In the genomic region with DNA sequence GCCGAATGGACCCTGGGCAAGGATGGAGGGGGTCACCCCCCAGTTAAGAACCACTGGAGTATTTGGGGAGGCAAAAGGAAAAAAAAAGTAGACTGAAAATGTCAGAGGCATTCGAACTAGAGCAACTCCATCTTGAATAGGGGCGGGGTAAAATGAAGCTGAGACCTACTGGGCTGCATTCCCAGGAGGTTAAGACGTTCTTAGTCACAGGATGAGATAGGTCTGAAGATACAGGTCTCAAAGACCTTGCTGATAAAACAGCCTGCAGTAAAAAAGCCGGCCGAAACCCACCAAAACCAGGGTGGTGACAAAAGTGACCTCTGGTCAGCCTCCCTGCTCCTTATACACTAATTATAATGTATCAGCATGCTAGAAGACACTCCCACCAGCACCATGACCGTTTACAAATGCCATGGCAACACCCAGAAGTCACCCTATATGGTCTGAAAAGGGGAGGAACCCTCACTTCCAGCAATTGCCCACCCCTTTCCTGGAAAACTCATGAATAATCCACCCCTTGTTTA, we compare ENCODE assay signal across 1 cellular context.
TF ChIP-seq lines count a peak whose summit lies in the region.

No MANE protein-coding gene starts in this region.

TF ChIP-seq in K562, 482 proteins besides CTCF, POLR2A, EP300 and RAD21 (continued from another document and continues in another):
- TF ChIP-seq YY1 (IDR thresholded peaks at IDR 0.05; ENCODE audit: borderline replicate concordance in 1 of 3, control insufficient read depth in 1 of 3, extremely low read depth in 1 of 3, insufficient read depth in 3 of 3, insufficient read length in 1 of 3, insufficient replicate concordance in 2 of 3, low read depth in 1 of 3, low read length in 2 of 3) (no peak), TBL1XR1 (IDR thresholded peaks at IDR 0.05; ENCODE audit: low read length in 2 of 2) (no peak), KAT8 (IDR thresholded peaks at IDR 0.05; ENCODE audit: low read depth) (no peak), SETDB1 (IDR thresholded peaks at IDR 0.05; ENCODE audit: low read length) (no peak), NR4A1 (CRISPR knock-in tag; IDR thresholded peaks at IDR 0.05) (no peak), NR4A1 (tag; IDR thresholded peaks at IDR 0.05) (0 out of 2 replicates have a peak, but pooled peaks have one; percentile 42), ZNF561 (CRISPR knock-in tag; conservative IDR thresholded peaks at IDR 0.05) (no peak), IFI16 (CRISPR knock-in tag; IDR thresholded peaks at IDR 0.05) (no peak), U2AF1 (optimal IDR thresholded peaks at IDR 0.05; ENCODE audit: low read depth, low read length) (no peak), MCM3 (IDR thresholded peaks at IDR 0.05) (no peak), CEBPG (CRISPR knock-in tag; IDR thresholded peaks at IDR 0.05) (no peak), CEBPG (tag; conservative IDR thresholded peaks at IDR 0.05 in 1 of 2, IDR thresholded peaks at IDR 0.05 in 1 of 2) (no peak), CC2D1A (IDR thresholded peaks at IDR 0.05) (no peak), ZFP36 (IDR thresholded peaks at IDR 0.05; ENCODE audit: low read depth, low read length, partially characterized antibody) (no peak), ATF1 (CRISPR knock-in tag; IDR thresholded peaks at IDR 0.05) (no peak), ATF1 (tag; IDR thresholded peaks at IDR 0.05) (no peak), ZNF121 (CRISPR knock-in tag; conservative IDR thresholded peaks at IDR 0.05) (no peak), TGIF2 (CRISPR knock-in tag; IDR thresholded peaks at IDR 0.05) (no peak), CBX1 (IDR thresholded peaks at IDR 0.05; ENCODE audit: low read depth) (no peak), ZNF239 (CRISPR knock-in tag; IDR thresholded peaks at IDR 0.05) (peak; percentile 73), ESRRB (CRISPR knock-in tag; IDR thresholded peaks at IDR 0.05; ENCODE audit: borderline replicate concordance) (no peak), TEAD1 (CRISPR knock-in tag; IDR thresholded peaks at IDR 0.05) (peak in 1 of 2 experiments; percentile 68; a peak in 1 of 4 replicates), DMBX1 (CRISPR knock-in tag; IDR thresholded peaks at IDR 0.05; ENCODE audit: borderline replicate concordance) (no peak), PHF20 (IDR thresholded peaks at IDR 0.05; ENCODE audit: partially characterized antibody) (no peak), BACH1 (tag; IDR thresholded peaks at IDR 0.05) (0 out of 2 replicates have a peak, but pooled peaks have one; percentile 33), HMG20A (CRISPR knock-in tag; conservative IDR thresholded peaks at IDR 0.05) (no peak), TAF1 (IDR thresholded peaks at IDR 0.05; ENCODE audit: control insufficient read depth, extremely low read depth, insufficient read depth, low read length, severe bottlenecking) (no peak), LCOR (CRISPR knock-in tag; IDR thresholded peaks at IDR 0.05) (no peak), POLR2AphosphoS5 (IDR thresholded peaks at IDR 0.05; ENCODE audit: control insufficient read depth, insufficient read depth, low read depth, low read length) (no peak), BRF1 (IDR thresholded peaks at IDR 0.05; ENCODE audit: borderline replicate concordance, extremely low read depth, insufficient read length) (no peak), XRCC5 (IDR thresholded peaks at IDR 0.05; ENCODE audit: low read depth, low read length) (no peak), RB1 (IDR thresholded peaks at IDR 0.05; ENCODE audit: low read depth) (no peak), ZBTB43 (CRISPR knock-in tag; IDR thresholded peaks at IDR 0.05) (no peak), PTRF (tag; IDR thresholded peaks at IDR 0.05) (no peak), IRF2 (CRISPR knock-in tag; IDR thresholded peaks at IDR 0.05) (no peak), ERF (CRISPR knock-in tag; IDR thresholded peaks at IDR 0.05) (no peak), ZNF175 (CRISPR knock-in tag; IDR thresholded peaks at IDR 0.05; ENCODE audit: low read depth) (peak; percentile 82; the same call in 1 of the 2 replicates), ZNF584 (CRISPR knock-in tag; IDR thresholded peaks at IDR 0.05; ENCODE audit: low read depth) (0 out of 2 replicates have a peak, but pooled peaks have one; percentile 47), CREBBP (IDR thresholded peaks at IDR 0.05; ENCODE audit: low read depth, low read length) (no peak), SMC3 (conservative IDR thresholded peaks at IDR 0.05; ENCODE audit: insufficient read depth, low read depth, low read length) (no peak), ZNF717 (CRISPR knock-in tag; IDR thresholded peaks at IDR 0.05) (no peak), ARHGAP35 (IDR thresholded peaks at IDR 0.05; ENCODE audit: partially characterized antibody) (no peak), ZC3H4 (CRISPR knock-in tag; IDR thresholded peaks at IDR 0.05; ENCODE audit: borderline replicate concordance) (no peak), HDAC3 (IDR thresholded peaks at IDR 0.05; ENCODE audit: borderline replicate concordance, partially characterized antibody) (no peak), NR2C1 (IDR thresholded peaks at IDR 0.05) (no peak), NR2C1 (tag; IDR thresholded peaks at IDR 0.05) (0 out of 2 replicates have a peak, but pooled peaks have one; percentile 29), KDM2B (CRISPR knock-in tag; IDR thresholded peaks at IDR 0.05) (no peak), E2F3 (CRISPR knock-in tag; IDR thresholded peaks at IDR 0.05) (peak; percentile 78; the same call in 1 of the 2 replicates), RBM34 (IDR thresholded peaks at IDR 0.05; ENCODE audit: borderline replicate concordance, insufficient read depth, low read length) (no peak), ZZZ3 (IDR thresholded peaks at IDR 0.05) (no peak), PRPF4 (IDR thresholded peaks at IDR 0.05; ENCODE audit: insufficient read depth, low read depth, low read length, poor library complexity, severe bottlenecking) (no peak)
- TF ChIP-seq, protein P1, sequence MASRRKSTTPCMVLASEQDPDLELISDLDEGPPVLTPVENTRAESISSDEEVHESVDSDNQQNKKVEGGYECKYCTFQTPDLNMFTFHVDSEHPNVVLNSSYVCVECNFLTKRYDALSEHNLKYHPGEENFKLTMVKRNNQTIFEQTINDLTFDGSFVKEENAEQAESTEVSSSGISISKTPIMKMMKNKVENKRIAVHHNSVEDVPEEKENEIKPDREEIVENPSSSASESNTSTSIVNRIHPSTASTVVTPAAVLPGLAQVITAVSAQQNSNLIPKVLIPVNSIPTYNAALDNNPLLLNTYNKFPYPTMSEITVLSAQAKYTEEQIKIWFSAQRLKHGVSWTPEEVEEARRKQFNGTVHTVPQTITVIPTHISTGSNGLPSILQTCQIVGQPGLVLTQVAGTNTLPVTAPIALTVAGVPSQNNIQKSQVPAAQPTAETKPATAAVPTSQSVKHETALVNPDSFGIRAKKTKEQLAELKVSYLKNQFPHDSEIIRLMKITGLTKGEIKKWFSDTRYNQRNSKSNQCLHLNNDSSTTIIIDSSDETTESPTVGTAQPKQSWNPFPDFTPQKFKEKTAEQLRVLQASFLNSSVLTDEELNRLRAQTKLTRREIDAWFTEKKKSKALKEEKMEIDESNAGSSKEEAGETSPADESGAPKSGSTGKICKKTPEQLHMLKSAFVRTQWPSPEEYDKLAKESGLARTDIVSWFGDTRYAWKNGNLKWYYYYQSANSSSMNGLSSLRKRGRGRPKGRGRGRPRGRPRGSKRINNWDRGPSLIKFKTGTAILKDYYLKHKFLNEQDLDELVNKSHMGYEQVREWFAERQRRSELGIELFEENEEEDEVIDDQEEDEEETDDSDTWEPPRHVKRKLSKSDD (conservative IDR thresholded peaks at IDR 0.05; ENCODE audit: low read length) = no peak
- TF ChIP-seq, protein P2, sequence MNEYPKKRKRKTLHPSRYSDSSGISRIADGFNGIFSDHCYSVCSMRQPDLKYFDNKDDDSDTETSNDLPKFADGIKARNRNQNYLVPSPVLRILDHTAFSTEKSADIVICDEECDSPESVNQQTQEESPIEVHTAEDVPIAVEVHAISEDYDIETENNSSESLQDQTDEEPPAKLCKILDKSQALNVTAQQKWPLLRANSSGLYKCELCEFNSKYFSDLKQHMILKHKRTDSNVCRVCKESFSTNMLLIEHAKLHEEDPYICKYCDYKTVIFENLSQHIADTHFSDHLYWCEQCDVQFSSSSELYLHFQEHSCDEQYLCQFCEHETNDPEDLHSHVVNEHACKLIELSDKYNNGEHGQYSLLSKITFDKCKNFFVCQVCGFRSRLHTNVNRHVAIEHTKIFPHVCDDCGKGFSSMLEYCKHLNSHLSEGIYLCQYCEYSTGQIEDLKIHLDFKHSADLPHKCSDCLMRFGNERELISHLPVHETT (CRISPR knock-in tag; conservative IDR thresholded peaks at IDR 0.05 in 1 of 2, IDR thresholded peaks at IDR 0.05 in 1 of 2) = peak in 1 of 2 experiments; percentile 92; a peak in 2 of 4 replicates
- TF ChIP-seq, protein P3, sequence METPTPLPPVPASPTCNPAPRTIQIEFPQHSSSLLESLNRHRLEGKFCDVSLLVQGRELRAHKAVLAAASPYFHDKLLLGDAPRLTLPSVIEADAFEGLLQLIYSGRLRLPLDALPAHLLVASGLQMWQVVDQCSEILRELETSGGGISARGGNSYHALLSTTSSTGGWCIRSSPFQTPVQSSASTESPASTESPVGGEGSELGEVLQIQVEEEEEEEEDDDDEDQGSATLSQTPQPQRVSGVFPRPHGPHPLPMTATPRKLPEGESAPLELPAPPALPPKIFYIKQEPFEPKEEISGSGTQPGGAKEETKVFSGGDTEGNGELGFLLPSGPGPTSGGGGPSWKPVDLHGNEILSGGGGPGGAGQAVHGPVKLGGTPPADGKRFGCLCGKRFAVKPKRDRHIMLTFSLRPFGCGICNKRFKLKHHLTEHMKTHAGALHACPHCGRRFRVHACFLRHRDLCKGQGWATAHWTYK (CRISPR knock-in tag; IDR thresholded peaks at IDR 0.05) = peak; percentile 80; the same call in 1 of the 2 replicates
- TF ChIP-seq, protein P4, sequence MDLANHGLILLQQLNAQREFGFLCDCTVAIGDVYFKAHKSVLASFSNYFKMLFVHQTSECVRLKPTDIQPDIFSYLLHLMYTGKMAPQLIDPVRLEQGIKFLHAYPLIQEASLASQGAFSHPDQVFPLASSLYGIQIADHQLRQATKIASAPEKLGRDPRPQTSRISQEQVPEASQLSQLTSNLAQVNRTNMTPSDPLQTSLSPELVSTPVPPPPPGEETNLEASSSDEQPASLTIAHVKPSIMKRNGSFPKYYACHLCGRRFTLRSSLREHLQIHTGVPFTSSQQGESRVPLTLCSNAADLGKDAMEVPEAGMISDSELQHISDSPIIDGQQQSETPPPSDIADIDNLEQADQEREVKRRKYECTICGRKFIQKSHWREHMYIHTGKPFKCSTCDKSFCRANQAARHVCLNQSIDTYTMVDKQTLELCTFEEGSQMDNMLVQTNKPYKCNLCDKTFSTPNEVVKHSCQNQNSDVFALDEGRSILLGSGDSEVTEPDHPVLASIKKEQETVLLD (IDR thresholded peaks at IDR 0.05) = no peak
- TF ChIP-seq, protein P5, sequence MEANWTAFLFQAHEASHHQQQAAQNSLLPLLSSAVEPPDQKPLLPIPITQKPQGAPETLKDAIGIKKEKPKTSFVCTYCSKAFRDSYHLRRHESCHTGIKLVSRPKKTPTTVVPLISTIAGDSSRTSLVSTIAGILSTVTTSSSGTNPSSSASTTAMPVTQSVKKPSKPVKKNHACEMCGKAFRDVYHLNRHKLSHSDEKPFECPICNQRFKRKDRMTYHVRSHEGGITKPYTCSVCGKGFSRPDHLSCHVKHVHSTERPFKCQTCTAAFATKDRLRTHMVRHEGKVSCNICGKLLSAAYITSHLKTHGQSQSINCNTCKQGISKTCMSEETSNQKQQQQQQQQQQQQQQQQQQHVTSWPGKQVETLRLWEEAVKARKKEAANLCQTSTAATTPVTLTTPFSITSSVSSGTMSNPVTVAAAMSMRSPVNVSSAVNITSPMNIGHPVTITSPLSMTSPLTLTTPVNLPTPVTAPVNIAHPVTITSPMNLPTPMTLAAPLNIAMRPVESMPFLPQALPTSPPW (CRISPR knock-in tag; IDR thresholded peaks at IDR 0.05) = peak; percentile 15; the same call in 1 of the 2 replicates
- TF ChIP-seq, protein P6, sequence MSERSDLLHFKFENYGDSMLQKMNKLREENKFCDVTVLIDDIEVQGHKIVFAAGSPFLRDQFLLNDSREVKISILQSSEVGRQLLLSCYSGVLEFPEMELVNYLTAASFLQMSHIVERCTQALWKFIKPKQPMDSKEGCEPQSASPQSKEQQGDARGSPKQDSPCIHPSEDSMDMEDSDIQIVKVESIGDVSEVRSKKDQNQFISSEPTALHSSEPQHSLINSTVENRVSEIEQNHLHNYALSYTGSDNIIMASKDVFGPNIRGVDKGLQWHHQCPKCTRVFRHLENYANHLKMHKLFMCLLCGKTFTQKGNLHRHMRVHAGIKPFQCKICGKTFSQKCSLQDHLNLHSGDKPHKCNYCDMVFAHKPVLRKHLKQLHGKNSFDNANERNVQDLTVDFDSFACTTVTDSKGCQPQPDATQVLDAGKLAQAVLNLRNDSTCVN (CRISPR knock-in tag; IDR thresholded peaks at IDR 0.05) = 0 out of 2 replicates have a peak, but pooled peaks have one; percentile 30
- TF ChIP-seq, protein P7, sequence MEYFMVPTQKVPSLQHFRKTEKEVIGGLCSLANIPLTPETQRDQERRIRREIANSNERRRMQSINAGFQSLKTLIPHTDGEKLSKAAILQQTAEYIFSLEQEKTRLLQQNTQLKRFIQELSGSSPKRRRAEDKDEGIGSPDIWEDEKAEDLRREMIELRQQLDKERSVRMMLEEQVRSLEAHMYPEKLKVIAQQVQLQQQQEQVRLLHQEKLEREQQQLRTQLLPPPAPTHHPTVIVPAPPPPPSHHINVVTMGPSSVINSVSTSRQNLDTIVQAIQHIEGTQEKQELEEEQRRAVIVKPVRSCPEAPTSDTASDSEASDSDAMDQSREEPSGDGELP (CRISPR knock-in tag; IDR thresholded peaks at IDR 0.05; ENCODE audit: borderline replicate concordance) = no peak
- TF ChIP-seq, protein P8, sequence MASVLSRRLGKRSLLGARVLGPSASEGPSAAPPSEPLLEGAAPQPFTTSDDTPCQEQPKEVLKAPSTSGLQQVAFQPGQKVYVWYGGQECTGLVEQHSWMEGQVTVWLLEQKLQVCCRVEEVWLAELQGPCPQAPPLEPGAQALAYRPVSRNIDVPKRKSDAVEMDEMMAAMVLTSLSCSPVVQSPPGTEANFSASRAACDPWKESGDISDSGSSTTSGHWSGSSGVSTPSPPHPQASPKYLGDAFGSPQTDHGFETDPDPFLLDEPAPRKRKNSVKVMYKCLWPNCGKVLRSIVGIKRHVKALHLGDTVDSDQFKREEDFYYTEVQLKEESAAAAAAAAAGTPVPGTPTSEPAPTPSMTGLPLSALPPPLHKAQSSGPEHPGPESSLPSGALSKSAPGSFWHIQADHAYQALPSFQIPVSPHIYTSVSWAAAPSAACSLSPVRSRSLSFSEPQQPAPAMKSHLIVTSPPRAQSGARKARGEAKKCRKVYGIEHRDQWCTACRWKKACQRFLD (CRISPR knock-in tag; IDR thresholded peaks at IDR 0.05) = peak; percentile 88
